In genomic region chr2:150542172-150542571, GRCh38 we compare ENCODE assay signal across 22 cellular contexts.
"Had no signal": no experiment of that assay in that cellular context is flagged by ENCODE, and none has a peak within 500 bp of the region (broad histone marks: within the 10 kb centered on the region; RNA-seq: fewer than 3 reads in every experiment).

No MANE protein-coding gene starts in this region.

- H3K27ac Mint-ChIP-seq: dendritic cell treated with granulocyte-macrophage colony-stimulating factor and Interleukin-4, amounts not matched to agents 40 ng/mL and 50 ng/mL, for 4 days; effector memory CD8-positive, alpha-beta T cell; endodermal cell had no signal

- H3K27me3 Mint-ChIP-seq: dendritic cell treated with granulocyte-macrophage colony-stimulating factor and Interleukin-4, amounts not matched to agents 40 ng/mL and 50 ng/mL, for 4 days; effector memory CD8-positive, alpha-beta T cell had no signal

- ATAC-seq: effector memory CD8-positive, alpha-beta T cell; esophagus mucosa; foreskin keratinocyte; gastrocnemius medialis; gastroesophageal sphincter; heart left ventricle; heart right ventricle had no signal

- H3K4me3 Mint-ChIP-seq: dendritic cell treated with granulocyte-macrophage colony-stimulating factor and Interleukin-4, amounts not matched to agents 40 ng/mL and 50 ng/mL, for 4 days; effector memory CD8-positive, alpha-beta T cell; endodermal cell had no signal

- H3K4me1 Mint-ChIP-seq: endodermal cell had no signal

- DNase-seq: colonic mucosa; cortex of kidney; dermis blood vessel endothelial cell; dorsolateral prefrontal cortex; effector CD4-positive, alpha-beta T cell; effector CD8-positive, alpha-beta T cell; effector memory CD4-positive, alpha-beta T cell; effector memory CD8-positive, alpha-beta T cell; endodermal cell; erythroblast; esophagus squamous epithelium; foreskin fibroblast; foreskin keratinocyte; foreskin melanocyte; gastrocnemius medialis; glutamatergic neuron; head of caudate nucleus; heart left ventricle had no signal
